Comparison of ENCODE assay signal across 8 cellular contexts in genomic region chr9:79581794-79582193, GRCh38. TPM values are rescaled to one million over a fixed set of nuclear protein-coding genes. Genes with fewer than 3 reads are reported as not detected.
DNase-seq lines count a peak whose midpoint lies in the region; ATAC-seq and TF ChIP-seq lines count a peak whose summit lies in the region.

No MANE protein-coding gene starts in this region.

- ATAC-seq in GM18868 (IDR thresholded peaks at IDR 0.05; ENCODE audit: unreplicated experiment) (no peak), HG03196 (IDR thresholded peaks at IDR 0.05; ENCODE audit: unreplicated experiment) (no peak)

- peaks cover 0 to 29% (median 0%) of the 10 kb centered on the region in 3 donors for H3K36me3 ChIP-seq in esophagus squamous epithelium

- WGBS in esophagus squamous epithelium, 2 donors: 42 to 63% methylated on average over 3 of the region's 3 CpGs

- intact Hi-C loops in esophagus squamous epithelium (cut with DNase I): no loop called here

- no peaks in the 10 kb centered on the region for H3K27me3 ChIP-seq in esophagus squamous epithelium

- H3K27ac ChIP-seq in esophagus squamous epithelium: no peak overlapping the region

- H3K9me3 ChIP-seq in esophagus squamous epithelium: no peaks in the 10 kb centered on the region

- TF ChIP-seq CTCF in esophagus squamous epithelium (IDR thresholded peaks at IDR 0.05): no peak

- peak; percentile 89 for DNase-seq in EH (ENCODE audit: low read depth)
- peak; percentile 14 for DNase-seq in T follicular helper cell (ENCODE audit: low read depth)
- peak; percentile 73 for DNase-seq in dedifferentiated amniotic fluid mesenchymal stem cell (ENCODE audit: extremely low spot score)
- peak; percentile 90 for DNase-seq in non-pigmented ciliary epithelial cell (ENCODE audit: low read depth)
- no peak for DNase-seq in GM19238 (ENCODE audit: insufficient read length, low spot score)
- no peak for DNase-seq in esophagus squamous epithelium (lab: John Stamatoyannopoulos, UW)

- H3K4me3 ChIP-seq in esophagus squamous epithelium: no peak overlapping the region

- no peak for TF ChIP-seq POLR2A in esophagus squamous epithelium (IDR thresholded peaks at IDR 0.05)

- H3K4me1 ChIP-seq in esophagus squamous epithelium: peaks cover 0 to 58% (median 6%) of the 10 kb centered on the region in 3 donors

RNA-seq across cellular contexts. Expression of gene TLE4, which starts 10.0 kb away (rescaled TPM):
- total RNA-seq in esophagus squamous epithelium: 10 to 100 TPM; 30.1 to 52.5 (median 38.1) TPM

Comparison
In these comparisons a context has a peak if more than half of its experiments do, and no peak if none do; other contexts are left out.
1. DNase-seq: peak in EH (single experiment), T follicular helper cell (single experiment), dedifferentiated amniotic fluid mesenchymal stem cell (single experiment) and non-pigmented ciliary epithelial cell (single experiment); none in GM19238 (single experiment) and esophagus squamous epithelium (single experiment).